In genomic region chr12:8805487-8805886, GRCh38 we compare ENCODE assay signal across 11 cellular contexts. TPM values are rescaled to one million over a fixed set of nuclear protein-coding genes. Genes with fewer than 3 reads are reported as not detected.
"Had no signal": no experiment of that assay in that cellular context is flagged by ENCODE, and none has a peak within 500 bp of the region (broad histone marks: within the 10 kb centered on the region; RNA-seq: fewer than 3 reads in every experiment).

No MANE protein-coding gene starts in this region.

RNA-seq across cellular contexts. Expression of gene A2ML1, which starts 16.9 kb away (rescaled TPM):
- total RNA-seq: activated CD4-positive, alpha-beta memory T cell treated with anti-CD3 and anti-CD28 coated beads, Interleukin-2, amount 10 ng/mL, durations not matched to agents 7 days and 5 days; activated CD4-positive, alpha-beta T cell treated with anti-CD3 and anti-CD28 coated beads, Interleukin-2, amount 10 ng/mL, durations not matched to agents 7 days and 5 days; activated naive CD4-positive, alpha-beta T cell treated with anti-CD3 and anti-CD28 coated beads, Interleukin-2, amount 50 U/mL, for 72 hours; activated naive CD8-positive, alpha-beta T cell treated with anti-CD3 and anti-CD28 coated beads, Interleukin-2, amount 10 ng/mL, durations not matched to agents 7 days and 5 days; activated T-cell treated with anti-CD3 and anti-CD28 coated beads, Interleukin-2, amount 50 U/mL, for 72 hours; ascending aorta; cardiac muscle cell; colonic mucosa; dermis microvascular lymphatic vessel endothelial cell; gastrocnemius medialis; T-helper 1 cell treated with Interleukin-12 subunit alpha and Interleukin-12 subunit beta and Interleukin-4 antibody, amounts not matched to agents 30 ng/mL and 1 ng/mL, for 36 hours had no signal
- polyA plus RNA-seq: cardiac muscle cell had no signal
